Comparison of ENCODE assay signal across 8 cellular contexts in the genomic region with DNA sequence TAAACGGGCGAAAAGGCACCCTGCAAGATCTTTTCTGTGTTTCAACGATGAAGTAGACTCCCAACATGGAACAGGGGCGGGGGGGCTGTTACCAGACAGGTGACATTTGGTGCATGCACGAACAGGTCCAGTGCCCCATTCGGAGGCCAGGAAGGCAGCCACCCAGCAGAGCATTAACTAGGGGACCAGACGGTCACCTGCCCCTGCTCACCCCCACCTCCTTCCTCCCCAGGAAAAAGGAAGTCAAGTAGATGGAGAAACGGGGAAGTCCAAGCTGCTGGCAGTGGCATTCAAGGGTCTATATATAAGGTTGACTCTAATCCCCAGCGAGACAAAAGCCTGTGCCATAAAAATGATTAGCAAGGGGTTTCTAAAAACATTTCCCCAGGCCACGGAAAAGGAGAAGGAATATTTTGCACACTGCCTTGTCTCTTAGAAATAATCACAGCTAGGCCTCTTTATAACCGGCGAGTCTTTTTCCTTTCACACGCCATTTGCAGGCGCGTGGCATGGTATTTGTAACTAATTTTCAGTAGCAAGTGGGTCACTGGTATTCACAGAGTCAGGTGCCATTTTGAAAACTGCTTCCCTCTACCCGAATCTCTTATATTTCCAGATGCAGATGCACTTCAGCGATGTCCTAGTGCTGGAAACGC. TPM values are rescaled to one million over a fixed set of nuclear protein-coding genes. Genes with fewer than 3 reads are reported as not detected.
DNase-seq lines count a peak whose midpoint lies in the region; ATAC-seq, FAIRE-seq and TF ChIP-seq lines count a peak whose summit lies in the region.

No MANE protein-coding gene starts in this region.

- intact Hi-C loops in Right ventricle myocardium inferior (cut with DNase I) (loop anchor here (5.0 to 10.0 kb wide), 3 partner anchors 189 to 681 kb away; a partner anchor contains a TSS), cardiac septum (cut with DNase I) (loop anchor here (2.0 to 10.0 kb wide), 3 partner anchors 129 to 515 kb away; no protein-coding TSS in a partner anchor)

- H3K4me3 ChIP-seq in fibroblast of pulmonary artery (replicated peaks; ENCODE audit: low read depth, low read length) (peak overlapping the region; percentile 75), small intestine (ENCODE audit: low read depth in 1 of 2, low read length in 2 of 2) (peak overlapping the region in 1 of 2 donors; percentile 31)

- no peaks in the 10 kb centered on the region for H3K4me1 ChIP-seq in small intestine (ENCODE audit: control insufficient read depth in 2 of 2, insufficient read depth in 1 of 2, low read depth in 1 of 2, low read length in 1 of 2)

- no peaks in the 10 kb centered on the region for H3K27me3 ChIP-seq in small intestine (ENCODE audit: control insufficient read depth in 2 of 2, insufficient read depth in 2 of 2, low read length in 2 of 2)

- no peak for FAIRE-seq in small intestine (lab: Jason Lieb, UNC)

- H3K27ac ChIP-seq in small intestine (ENCODE audit: low read depth in 1 of 2, low read length in 1 of 2), result peak overlapping the region; percentile 24 to 99

- no peaks in the 10 kb centered on the region for H3K36me3 ChIP-seq in small intestine (ENCODE audit: control insufficient read depth in 2 of 2, insufficient read depth in 2 of 2, low read length in 2 of 2)

- no peak for TF ChIP-seq CTCF in fibroblast of pulmonary artery (IDR thresholded peaks at IDR 0.05; ENCODE audit: low read length, missing control alignments)

- WGBS in small intestine, 3 donors, result 49 to 77% (median 65%) methylated on average over 18 of the region's 18 CpGs

- ATAC-seq in Right ventricle myocardium inferior, result no peak

- no peaks in the 10 kb centered on the region for H3K9me3 ChIP-seq in small intestine (ENCODE audit: control insufficient read depth, low read depth)

- DNase-seq in Right ventricle myocardium inferior (ENCODE audit: missing footprints) (peak; percentile 56), cardiac septum (ENCODE audit: low spot score) (no peak), fibroblast of pulmonary artery (ENCODE audit: low read depth) (no peak), small intestine (no peak), iPS-NIHi11 (ENCODE audit: low spot score) (no peak), NCI-H526 treated with DMSO at 0.1 percent for 48 hours (lab: John Stamatoyannopoulos, UW) (no peak), germinal center (ENCODE audit: low spot score) (no peak)
- DNase-seq in activated CD4-positive, alpha-beta T cell treated with anti-CD3 and anti-CD28 coated beads, Interleukin-2, amount 50 U/mL, for 4 hours, result peak; percentile 36 to 45

RNA-seq across cellular contexts. Expression of a gene that starts 1.2 kb away (rescaled TPM):
- 1,134 TPM for total RNA-seq in Right ventricle myocardium inferior
- 921 TPM for total RNA-seq in cardiac septum
- polyA plus RNA-seq in small intestine, result 1,000 to 10,000 TPM; 3,848 to 6,707 (median 4,907) TPM

Comparison
In these comparisons a context has a peak if more than half of its experiments do, and no peak if none do; other contexts are left out.
1. DNase-seq: peak in Right ventricle myocardium inferior (single experiment) and activated CD4-positive, alpha-beta T cell treated with anti-CD3 and anti-CD28 coated beads, Interleukin-2, amount 50 U/mL, for 4 hours (2 of 2); none in cardiac septum (single experiment), fibroblast of pulmonary artery (single experiment), small intestine (single experiment), iPS-NIHi11 (single experiment), NCI-H526 treated with DMSO at 0.1 percent for 48 hours (single experiment) and germinal center (single experiment).